ENCODE assay signal across 22 cellular contexts in genomic region chr20:53304146-53304545, GRCh38.
DNase-seq lines count a peak whose midpoint lies in the region; ATAC-seq and TF ChIP-seq lines count a peak whose summit lies in the region.
"Had no signal": no experiment of that assay in that cellular context is flagged by ENCODE, and none has a peak within 500 bp of the region (broad histone marks: within the 10 kb centered on the region; RNA-seq: fewer than 3 reads in every experiment).

No MANE protein-coding gene starts in this region.

- intact Hi-C loops in mucosa of descending colon (cut with DNase I, micrococcal nuclease) (no loop called here), body of pancreas (cut with DNase I) (no loop called here)

- peaks cover 13% of the 10 kb centered on the region for H3K36me3 Mint-ChIP-seq in nephron progenitor cell (ENCODE audit: low read depth)
- H3K36me3 Mint-ChIP-seq: CD14-positive monocyte; CD8-positive, alpha-beta memory T cell had no signal

- DNase-seq in LNCaP clone FGC (ENCODE audit: low read depth) (peak; percentile 53), mucosa of descending colon (no peak), nephron progenitor cell (no peak), NCI-H510A (lab: John Stamatoyannopoulos, UW) (no peak), glomerular visceral epithelial cell (ENCODE audit: extremely low spot score) (no peak), NCI-H1105 treated with DMSO at 0.1 percent for 48 hours (lab: John Stamatoyannopoulos, UW) (no peak), body of pancreas (no peak)
- DNase-seq: 8988T; ACHN; BE2C; C1 segment of cervical spinal cord; CD4-positive, alpha-beta memory T cell; CD4-positive, CD25-positive, alpha-beta regulatory T cell; CD8-positive, alpha-beta memory T cell; COR-L47; DMS 273 treated with DMSO at 0.1 percent for 48 hours; DMS153; DMS53; DMS79; GF-D8 had no signal

- no peaks in the 10 kb centered on the region for H3K9me3 ChIP-seq in mucosa of descending colon
- no peaks in the 10 kb centered on the region for H3K9me3 ChIP-seq in body of pancreas
- H3K9me3 ChIP-seq: BE2C, BLaER1 had no signal

- H3K4me1 Mint-ChIP-seq in nephron progenitor cell: peaks cover 25% of the 10 kb centered on the region
- H3K4me1 Mint-ChIP-seq: CD4-positive, alpha-beta memory T cell; CD4-positive, CD25-positive, alpha-beta regulatory T cell; CD8-positive, alpha-beta memory T cell had no signal

- H3K4me3 Mint-ChIP-seq in nephron progenitor cell: no peak overlapping the region
- H3K4me3 Mint-ChIP-seq: CD14-positive monocyte; CD4-positive, CD25-positive, alpha-beta regulatory T cell; CD8-positive, alpha-beta memory T cell had no signal

- no peak for TF ChIP-seq POLR2A in body of pancreas (IDR thresholded peaks at IDR 0.05)

- H3K9me3 Mint-ChIP-seq in nephron progenitor cell: peaks cover 2% of the 10 kb centered on the region
- H3K9me3 Mint-ChIP-seq: CD8-positive, alpha-beta memory T cell had no signal

- 76 to 94% methylated on average over 3 of the region's 3 CpGs for WGBS in body of pancreas, 2 donors

- H3K4me3 ChIP-seq in LNCaP clone FGC (ENCODE audit: low read depth, low read length) (no peak overlapping the region), mucosa of descending colon (no peak overlapping the region), body of pancreas (no peak overlapping the region)
- H3K4me3 ChIP-seq: BLaER1 had no signal

- no peaks in the 10 kb centered on the region for H3K36me3 ChIP-seq in mucosa of descending colon (ENCODE audit: low read depth)
- no peaks in the 10 kb centered on the region for H3K36me3 ChIP-seq in body of pancreas (replicated peaks in 1 of 2; ENCODE audit: insufficient read depth in 1 of 2, low read depth in 2 of 2)
- H3K36me3 ChIP-seq: BE2C, BLaER1 had no signal

- peak overlapping the region; percentile 2 for H3K27ac Mint-ChIP-seq in nephron progenitor cell
- H3K27ac Mint-ChIP-seq: CD14-positive monocyte; CD4-positive, alpha-beta memory T cell; CD4-positive, CD25-positive, alpha-beta regulatory T cell; CD8-positive, alpha-beta memory T cell had no signal

- H3K27me3 Mint-ChIP-seq in nephron progenitor cell (ENCODE audit: low read depth, poor library complexity): no peaks in the 10 kb centered on the region
- H3K27me3 Mint-ChIP-seq: CD4-positive, CD25-positive, alpha-beta regulatory T cell had no signal

- ATAC-seq in mucosa of descending colon: peak; percentile 43
- no peak for ATAC-seq in body of pancreas

- TF ChIP-seq CTCF in LNCaP clone FGC (IDR thresholded peaks at IDR 0.05; ENCODE audit: control insufficient read depth, extremely low read depth, insufficient read depth) (no peak), mucosa of descending colon (IDR thresholded peaks at IDR 0.05) (no peak), nephron progenitor cell (IDR thresholded peaks at IDR 0.05) (no peak), body of pancreas (IDR thresholded peaks at IDR 0.05) (no peak)

- H3K27me3 ChIP-seq in body of pancreas: no peaks in the 10 kb centered on the region
- H3K27me3 ChIP-seq: BE2C, BLaER1 had no signal

- no peak overlapping the region for H3K27ac ChIP-seq in body of pancreas
- H3K27ac ChIP-seq: BLaER1 had no signal

- H3K4me1 ChIP-seq in mucosa of descending colon (ENCODE audit: low read depth): no peaks in the 10 kb centered on the region
- H3K4me1 ChIP-seq in body of pancreas: peaks cover 8% of the 10 kb centered on the region
- H3K4me1 ChIP-seq: BE2C, BLaER1 had no signal
